In the genomic region with DNA sequence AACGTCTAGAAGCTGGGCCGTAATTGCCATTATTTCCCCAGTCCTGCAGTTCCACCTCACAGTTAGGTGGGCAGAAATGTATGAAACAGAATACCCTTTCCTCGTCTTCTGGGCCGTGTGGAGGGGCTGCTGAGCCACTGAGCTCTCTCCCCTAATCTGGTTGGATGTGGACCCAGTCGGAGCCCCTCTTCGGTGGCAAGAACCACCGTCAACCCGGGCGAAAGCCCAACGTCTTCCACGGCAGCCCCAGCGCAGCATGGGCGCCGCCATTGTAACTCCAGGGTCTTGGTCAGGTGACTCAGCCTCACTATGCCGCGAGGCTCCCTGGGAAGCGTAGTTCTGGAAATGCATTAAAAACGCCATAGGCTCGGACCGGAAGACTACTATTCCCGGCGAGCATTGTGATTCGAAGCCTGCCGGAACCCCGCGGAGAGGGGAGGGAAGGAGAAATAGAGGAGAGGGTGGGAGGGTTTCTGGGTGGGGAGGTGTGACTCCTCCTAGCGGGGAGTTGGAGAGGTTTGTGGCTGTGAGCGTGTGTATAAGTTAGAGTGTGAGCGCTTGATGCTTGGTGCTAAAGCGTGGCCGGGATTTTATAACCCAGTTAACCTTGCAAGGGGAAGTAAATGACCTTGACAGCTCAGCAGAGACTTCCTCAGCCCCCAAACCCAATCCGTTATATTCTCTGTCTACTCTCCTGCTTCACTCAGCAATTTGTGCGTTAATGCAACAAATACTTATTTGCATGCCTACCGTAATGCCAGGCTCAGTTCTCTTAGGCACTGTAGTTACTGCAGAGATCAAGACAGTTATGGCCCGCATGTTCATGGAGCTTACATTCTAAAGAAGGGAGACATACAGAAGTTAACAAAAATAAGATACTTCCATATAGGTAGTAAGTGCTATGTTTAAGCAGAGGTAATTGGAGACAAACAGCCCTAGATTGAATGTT, we compare ENCODE assay signal across 8 cellular contexts. TPM values are rescaled to one million over a fixed set of nuclear protein-coding genes. Genes with fewer than 3 reads are reported as not detected.
A peak's percentile ranks its signal among the peaks of the same experiment; 100 is the strongest.
DNase-seq lines count a peak whose midpoint lies in the region; ATAC-seq, FAIRE-seq and TF ChIP-seq lines count a peak whose summit lies in the region.

A gene with protein sequence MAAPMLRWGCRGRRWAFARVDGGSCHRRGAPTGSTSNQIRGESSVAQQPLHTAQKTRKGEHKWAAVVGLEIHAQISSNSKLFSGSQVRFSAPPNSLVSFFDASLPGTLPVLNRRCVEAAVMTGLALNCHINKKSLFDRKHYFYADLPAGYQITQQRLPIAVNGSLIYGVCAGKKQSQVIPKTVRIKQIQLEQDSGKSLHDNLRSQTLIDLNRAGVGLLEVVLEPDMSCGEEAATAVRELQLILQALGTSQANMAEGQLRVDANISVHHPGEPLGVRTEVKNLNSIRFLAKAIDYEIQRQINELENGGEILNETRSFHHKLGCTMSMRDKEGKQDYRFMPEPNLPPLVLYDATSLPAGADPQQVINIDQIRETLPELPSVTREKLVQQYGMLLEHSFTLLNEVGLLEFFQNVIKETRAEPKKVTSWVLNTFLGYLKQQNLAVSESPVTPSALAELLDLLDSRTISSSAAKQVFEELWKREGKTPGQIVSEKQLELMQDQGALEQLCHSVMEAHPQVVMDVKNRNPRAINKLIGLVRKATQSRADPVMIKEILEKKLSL (minus strand): TSS at position 295 of the 949 bp plus-strand sequence. CDS start 25 bp downstream, at position 270.

- intact Hi-C loops in psoas muscle (cut with DNase I): loop anchor here in 1 of 2 donors (10.0 kb wide), 1 partner anchor 624 kb away; no protein-coding TSS in a partner anchor

- H3K4me1 ChIP-seq in right atrium auricular region (peaks cover 0 to 13% of the 10 kb centered on the region in 2 donors), psoas muscle (peaks cover 5% of the 10 kb centered on the region)

- FAIRE-seq in urothelium cell line (lab: Jason Lieb, UNC): peak; percentile 67

- H3K27me3 ChIP-seq in right atrium auricular region: no peaks in the 10 kb centered on the region
- no peaks in the 10 kb centered on the region for H3K27me3 ChIP-seq in psoas muscle (ENCODE audit: insufficient read depth in 3 of 3, low read length in 2 of 3)

- DNase-seq in NCI-H187 (lab: John Stamatoyannopoulos, UW) (peak; percentile 71 to 83), T-helper 2 cell (peak; percentile 70 to 98 (median 86)), right atrium auricular region (ENCODE audit: low spot score) (peak; percentile 94), psoas muscle (peak; percentile 91 to 95), urothelium cell line (ENCODE audit: low spot score) (peak; percentile 93)

- WGBS in psoas muscle, 3 donors: 4 to 6% (median 5%) methylated on average over 35 of the region's 35 CpGs

- peak; percentile 99 for ATAC-seq in GM18499 (IDR thresholded peaks at IDR 0.05; ENCODE audit: insufficient read depth, unreplicated experiment)
- ATAC-seq in HG02943 (IDR thresholded peaks at IDR 0.05; ENCODE audit: low read depth, unreplicated experiment): peak; percentile 99
- ATAC-seq in psoas muscle: peak; percentile 100

- H3K27ac ChIP-seq in angular gyrus (ENCODE audit: low read depth, low read length) (peak within 1 kb of the TSS; percentile 86), right atrium auricular region (peak within 1 kb of the TSS; percentile 61 to 77), psoas muscle (peak within 1 kb of the TSS; percentile 76)

- H3K36me3 ChIP-seq in right atrium auricular region (no peaks in the 10 kb centered on the region), psoas muscle (ENCODE audit: insufficient read depth in 1 of 2, low read depth in 1 of 2) (peaks cover 0 to 28% of the 10 kb centered on the region in 2 donors)

- H3K4me3 ChIP-seq in right atrium auricular region: peak within 1 kb of the TSS; percentile 60 to 81
- H3K4me3 ChIP-seq in psoas muscle: peak within 1 kb of the TSS; percentile 77

- TF ChIP-seq CTCF in right atrium auricular region (IDR thresholded peaks at IDR 0.05): peak; percentile 14 to 57
- peak; percentile 57 for TF ChIP-seq CTCF in psoas muscle (IDR thresholded peaks at IDR 0.05)

- no peaks in the 10 kb centered on the region for H3K9me3 ChIP-seq in right atrium auricular region
- H3K9me3 ChIP-seq in psoas muscle: no peaks in the 10 kb centered on the region

RNA-seq across cellular contexts. Expression of the gene that starts here (rescaled TPM):
- 100 to 1,000 TPM in 1 of 2 donors, 10 to 100 TPM in 1; 28.1 to 131 TPM for total RNA-seq in right atrium auricular region
- total RNA-seq in psoas muscle: 10 to 100 TPM; 22.8 to 36.6 (median 28.7) TPM
- polyA plus RNA-seq in psoas muscle: 10 to 100 TPM; 23.8 to 29.6 (median 28.3) TPM

Comparison
In these comparisons a context has a peak if more than half of its experiments do, and no peak if none do; other contexts are left out.
1. Peak in every context shown above with its lines: DNase-seq, ATAC-seq, H3K4me3 ChIP-seq and H3K27ac ChIP-seq.